1 cellular context compared by ENCODE assay signal in the genomic region with DNA sequence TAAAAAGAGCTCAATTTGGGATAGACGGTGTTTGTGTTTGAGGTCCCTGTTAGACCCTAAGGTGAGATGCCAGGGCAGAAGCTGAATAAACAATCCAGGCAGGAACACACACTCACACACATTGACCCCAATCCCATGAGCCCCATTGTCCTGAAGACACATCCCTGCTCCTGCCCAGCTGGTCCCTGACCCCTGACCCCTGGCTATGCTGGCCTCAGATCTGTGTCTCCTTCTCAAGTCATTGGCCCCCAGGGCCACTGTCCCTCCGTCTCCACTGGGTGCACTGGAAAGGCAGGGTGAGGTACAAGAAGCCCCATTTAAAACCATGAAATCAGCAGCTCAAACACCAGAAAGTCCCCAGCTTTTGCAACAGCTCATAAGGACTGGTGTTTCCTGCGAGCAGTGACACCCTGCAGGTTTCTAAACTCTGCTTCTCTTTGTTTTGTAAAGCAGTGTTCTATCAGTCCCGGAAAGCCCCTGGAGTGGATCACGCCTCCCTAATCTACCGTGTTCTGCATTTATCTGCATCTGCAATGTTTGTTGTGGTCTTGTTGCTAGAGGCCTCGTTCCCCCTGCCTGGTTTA.
TF ChIP-seq lines count a peak whose summit lies in the region.

No MANE protein-coding gene starts in this region.

TF ChIP-seq in GM12878, 131 proteins besides CTCF, POLR2A, EP300 and RAD21 (continues in another document):
- no peak for TF ChIP-seq PML (IDR thresholded peaks at IDR 0.05; ENCODE audit: low read length)
- peak; percentile 47; the same call in 1 of the 2 replicates for TF ChIP-seq MTA3 (IDR thresholded peaks at IDR 0.05; ENCODE audit: borderline replicate concordance, low read length)
- TF ChIP-seq, protein P1, sequence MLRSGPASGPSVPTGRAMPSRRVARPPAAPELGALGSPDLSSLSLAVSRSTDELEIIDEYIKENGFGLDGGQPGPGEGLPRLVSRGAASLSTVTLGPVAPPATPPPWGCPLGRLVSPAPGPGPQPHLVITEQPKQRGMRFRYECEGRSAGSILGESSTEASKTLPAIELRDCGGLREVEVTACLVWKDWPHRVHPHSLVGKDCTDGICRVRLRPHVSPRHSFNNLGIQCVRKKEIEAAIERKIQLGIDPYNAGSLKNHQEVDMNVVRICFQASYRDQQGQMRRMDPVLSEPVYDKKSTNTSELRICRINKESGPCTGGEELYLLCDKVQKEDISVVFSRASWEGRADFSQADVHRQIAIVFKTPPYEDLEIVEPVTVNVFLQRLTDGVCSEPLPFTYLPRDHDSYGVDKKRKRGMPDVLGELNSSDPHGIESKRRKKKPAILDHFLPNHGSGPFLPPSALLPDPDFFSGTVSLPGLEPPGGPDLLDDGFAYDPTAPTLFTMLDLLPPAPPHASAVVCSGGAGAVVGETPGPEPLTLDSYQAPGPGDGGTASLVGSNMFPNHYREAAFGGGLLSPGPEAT (IDR thresholded peaks at IDR 0.05; ENCODE audit: low read depth): peak; percentile 98
- no peak for TF ChIP-seq CEBPB (IDR thresholded peaks at IDR 0.05; ENCODE audit: borderline replicate concordance in 1 of 2, low read depth in 2 of 2, low read length in 2 of 2)
- TF ChIP-seq, protein P2, sequence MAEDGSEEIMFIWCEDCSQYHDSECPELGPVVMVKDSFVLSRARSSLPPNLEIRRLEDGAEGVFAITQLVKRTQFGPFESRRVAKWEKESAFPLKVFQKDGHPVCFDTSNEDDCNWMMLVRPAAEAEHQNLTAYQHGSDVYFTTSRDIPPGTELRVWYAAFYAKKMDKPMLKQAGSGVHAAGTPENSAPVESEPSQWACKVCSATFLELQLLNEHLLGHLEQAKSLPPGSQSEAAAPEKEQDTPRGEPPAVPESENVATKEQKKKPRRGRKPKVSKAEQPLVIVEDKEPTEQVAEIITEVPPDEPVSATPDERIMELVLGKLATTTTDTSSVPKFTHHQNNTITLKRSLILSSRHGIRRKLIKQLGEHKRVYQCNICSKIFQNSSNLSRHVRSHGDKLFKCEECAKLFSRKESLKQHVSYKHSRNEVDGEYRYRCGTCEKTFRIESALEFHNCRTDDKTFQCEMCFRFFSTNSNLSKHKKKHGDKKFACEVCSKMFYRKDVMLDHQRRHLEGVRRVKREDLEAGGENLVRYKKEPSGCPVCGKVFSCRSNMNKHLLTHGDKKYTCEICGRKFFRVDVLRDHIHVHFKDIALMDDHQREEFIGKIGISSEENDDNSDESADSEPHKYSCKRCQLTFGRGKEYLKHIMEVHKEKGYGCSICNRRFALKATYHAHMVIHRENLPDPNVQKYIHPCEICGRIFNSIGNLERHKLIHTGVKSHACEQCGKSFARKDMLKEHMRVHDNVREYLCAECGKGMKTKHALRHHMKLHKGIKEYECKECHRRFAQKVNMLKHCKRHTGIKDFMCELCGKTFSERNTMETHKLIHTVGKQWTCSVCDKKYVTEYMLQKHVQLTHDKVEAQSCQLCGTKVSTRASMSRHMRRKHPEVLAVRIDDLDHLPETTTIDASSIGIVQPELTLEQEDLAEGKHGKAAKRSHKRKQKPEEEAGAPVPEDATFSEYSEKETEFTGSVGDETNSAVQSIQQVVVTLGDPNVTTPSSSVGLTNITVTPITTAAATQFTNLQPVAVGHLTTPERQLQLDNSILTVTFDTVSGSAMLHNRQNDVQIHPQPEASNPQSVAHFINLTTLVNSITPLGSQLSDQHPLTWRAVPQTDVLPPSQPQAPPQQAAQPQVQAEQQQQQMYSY (CRISPR knock-in tag; IDR thresholded peaks at IDR 0.05): no peak
- TF ChIP-seq, protein P3, sequence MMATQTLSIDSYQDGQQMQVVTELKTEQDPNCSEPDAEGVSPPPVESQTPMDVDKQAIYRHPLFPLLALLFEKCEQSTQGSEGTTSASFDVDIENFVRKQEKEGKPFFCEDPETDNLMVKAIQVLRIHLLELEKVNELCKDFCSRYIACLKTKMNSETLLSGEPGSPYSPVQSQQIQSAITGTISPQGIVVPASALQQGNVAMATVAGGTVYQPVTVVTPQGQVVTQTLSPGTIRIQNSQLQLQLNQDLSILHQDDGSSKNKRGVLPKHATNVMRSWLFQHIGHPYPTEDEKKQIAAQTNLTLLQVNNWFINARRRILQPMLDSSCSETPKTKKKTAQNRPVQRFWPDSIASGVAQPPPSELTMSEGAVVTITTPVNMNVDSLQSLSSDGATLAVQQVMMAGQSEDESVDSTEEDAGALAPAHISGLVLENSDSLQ (IDR thresholded peaks at IDR 0.05): 0 out of 2 replicates have a peak, but pooled peaks have one; percentile 12
- TF ChIP-seq ZNF274 (IDR thresholded peaks at IDR 0.05; ENCODE audit: insufficient read depth, insufficient read length): no peak
- TF ChIP-seq ASH2L (IDR thresholded peaks at IDR 0.05; ENCODE audit: borderline replicate concordance, low read depth): no peak
- TF ChIP-seq, protein P4, sequence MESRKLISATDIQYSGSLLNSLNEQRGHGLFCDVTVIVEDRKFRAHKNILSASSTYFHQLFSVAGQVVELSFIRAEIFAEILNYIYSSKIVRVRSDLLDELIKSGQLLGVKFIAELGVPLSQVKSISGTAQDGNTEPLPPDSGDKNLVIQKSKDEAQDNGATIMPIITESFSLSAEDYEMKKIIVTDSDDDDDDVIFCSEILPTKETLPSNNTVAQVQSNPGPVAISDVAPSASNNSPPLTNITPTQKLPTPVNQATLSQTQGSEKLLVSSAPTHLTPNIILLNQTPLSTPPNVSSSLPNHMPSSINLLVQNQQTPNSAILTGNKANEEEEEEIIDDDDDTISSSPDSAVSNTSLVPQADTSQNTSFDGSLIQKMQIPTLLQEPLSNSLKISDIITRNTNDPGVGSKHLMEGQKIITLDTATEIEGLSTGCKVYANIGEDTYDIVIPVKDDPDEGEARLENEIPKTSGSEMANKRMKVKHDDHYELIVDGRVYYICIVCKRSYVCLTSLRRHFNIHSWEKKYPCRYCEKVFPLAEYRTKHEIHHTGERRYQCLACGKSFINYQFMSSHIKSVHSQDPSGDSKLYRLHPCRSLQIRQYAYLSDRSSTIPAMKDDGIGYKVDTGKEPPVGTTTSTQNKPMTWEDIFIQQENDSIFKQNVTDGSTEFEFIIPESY (IDR thresholded peaks at IDR 0.05): no peak
- TF ChIP-seq FOXM1 (IDR thresholded peaks at IDR 0.05; ENCODE audit: low read depth, low read length): peak; percentile 47; the same call in 1 of the 2 replicates
- TF ChIP-seq SMC3 (IDR thresholded peaks at IDR 0.05; ENCODE audit: borderline replicate concordance, low read length): 0 out of 2 replicates have a peak, but pooled peaks have one; percentile 21
- no peak for TF ChIP-seq PAX8 (IDR thresholded peaks at IDR 0.05)
- TF ChIP-seq EZH2 (IDR thresholded peaks at IDR 0.05; ENCODE audit: borderline replicate concordance, control insufficient read depth, low read depth, low read length): no peak
- no peak for TF ChIP-seq SIX5 (IDR thresholded peaks at IDR 0.05; ENCODE audit: low read depth, low read length, severe bottlenecking)
- TF ChIP-seq NR2C2 (IDR thresholded peaks at IDR 0.05; ENCODE audit: borderline replicate concordance, control insufficient read depth, insufficient read length, low read depth): peak; percentile 51
- TF ChIP-seq ZNF384 (IDR thresholded peaks at IDR 0.05; ENCODE audit: borderline replicate concordance, low read depth, low read length): peak; percentile 31; the same call in 1 of the 2 replicates
- TF ChIP-seq DPF2 (IDR thresholded peaks at IDR 0.05): no peak; the same call in 1 of the 2 replicates
- TF ChIP-seq SUPT20H (IDR thresholded peaks at IDR 0.05; ENCODE audit: borderline replicate concordance, control insufficient read depth, low read depth, low read length): no peak
- peak; percentile 59; the same call in 1 of the 2 replicates for TF ChIP-seq CHD2 (IDR thresholded peaks at IDR 0.05; ENCODE audit: borderline replicate concordance, low read depth, low read length)
- no peak for TF ChIP-seq ATF3 (IDR thresholded peaks at IDR 0.05; ENCODE audit: borderline replicate concordance, extremely low read depth, low read depth, low read length)
- TF ChIP-seq TCF3 (IDR thresholded peaks at IDR 0.05; ENCODE audit: borderline replicate concordance, insufficient read depth, low read depth, low read length): no peak
- TF ChIP-seq NBN (IDR thresholded peaks at IDR 0.05): peak; percentile 63
- no peak for TF ChIP-seq NFYA (IDR thresholded peaks at IDR 0.05; ENCODE audit: borderline replicate concordance, low read depth, low read length)
- peak; percentile 62 to 81; a peak in 3 of 4 replicates for TF ChIP-seq BHLHE40 (IDR thresholded peaks at IDR 0.05; ENCODE audit: borderline replicate concordance in 1 of 2, low read depth in 2 of 2, low read length in 1 of 2)
- TF ChIP-seq ZNF207 (IDR thresholded peaks at IDR 0.05; ENCODE audit: borderline replicate concordance): 0 out of 2 replicates have a peak, but pooled peaks have one; percentile 38
- TF ChIP-seq BCL11A (IDR thresholded peaks at IDR 0.05; ENCODE audit: low read depth, low read length): no peak; the same call in 1 of the 2 replicates
- TF ChIP-seq POLR2AphosphoS5 (IDR thresholded peaks at IDR 0.05; ENCODE audit: low read length): peak; percentile 90
- TF ChIP-seq HDAC2 (IDR thresholded peaks at IDR 0.05): no peak
- TF ChIP-seq KAT2A (conservative IDR thresholded peaks at IDR 0.05; ENCODE audit: control insufficient read depth, low read depth, low read length): no peak
- TF ChIP-seq CREB1 (IDR thresholded peaks at IDR 0.05; ENCODE audit: low read depth): no peak
- TF ChIP-seq, protein P5, sequence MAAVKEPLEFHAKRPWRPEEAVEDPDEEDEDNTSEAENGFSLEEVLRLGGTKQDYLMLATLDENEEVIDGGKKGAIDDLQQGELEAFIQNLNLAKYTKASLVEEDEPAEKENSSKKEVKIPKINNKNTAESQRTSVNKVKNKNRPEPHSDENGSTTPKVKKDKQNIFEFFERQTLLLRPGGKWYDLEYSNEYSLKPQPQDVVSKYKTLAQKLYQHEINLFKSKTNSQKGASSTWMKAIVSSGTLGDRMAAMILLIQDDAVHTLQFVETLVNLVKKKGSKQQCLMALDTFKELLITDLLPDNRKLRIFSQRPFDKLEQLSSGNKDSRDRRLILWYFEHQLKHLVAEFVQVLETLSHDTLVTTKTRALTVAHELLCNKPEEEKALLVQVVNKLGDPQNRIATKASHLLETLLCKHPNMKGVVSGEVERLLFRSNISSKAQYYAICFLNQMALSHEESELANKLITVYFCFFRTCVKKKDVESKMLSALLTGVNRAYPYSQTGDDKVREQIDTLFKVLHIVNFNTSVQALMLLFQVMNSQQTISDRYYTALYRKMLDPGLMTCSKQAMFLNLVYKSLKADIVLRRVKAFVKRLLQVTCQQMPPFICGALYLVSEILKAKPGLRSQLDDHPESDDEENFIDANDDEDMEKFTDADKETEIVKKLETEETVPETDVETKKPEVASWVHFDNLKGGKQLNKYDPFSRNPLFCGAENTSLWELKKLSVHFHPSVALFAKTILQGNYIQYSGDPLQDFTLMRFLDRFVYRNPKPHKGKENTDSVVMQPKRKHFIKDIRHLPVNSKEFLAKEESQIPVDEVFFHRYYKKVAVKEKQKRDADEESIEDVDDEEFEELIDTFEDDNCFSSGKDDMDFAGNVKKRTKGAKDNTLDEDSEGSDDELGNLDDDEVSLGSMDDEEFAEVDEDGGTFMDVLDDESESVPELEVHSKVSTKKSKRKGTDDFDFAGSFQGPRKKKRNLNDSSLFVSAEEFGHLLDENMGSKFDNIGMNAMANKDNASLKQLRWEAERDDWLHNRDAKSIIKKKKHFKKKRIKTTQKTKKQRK (IDR thresholded peaks at IDR 0.05; ENCODE audit: low read depth, low read length): no peak
- no peak for TF ChIP-seq SP1 (IDR thresholded peaks at IDR 0.05; ENCODE audit: low read depth, low read length)
- TF ChIP-seq HDGF (IDR thresholded peaks at IDR 0.05): no peak
- TF ChIP-seq POU2F2 (IDR thresholded peaks at IDR 0.05; ENCODE audit: borderline replicate concordance, low read depth, low read length): peak; percentile 75; the same call in 2 of the 3 replicates
- no peak; the same call in 1 of the 2 replicates for TF ChIP-seq BACH1 (IDR thresholded peaks at IDR 0.05; ENCODE audit: borderline replicate concordance)
- TF ChIP-seq, protein P6, sequence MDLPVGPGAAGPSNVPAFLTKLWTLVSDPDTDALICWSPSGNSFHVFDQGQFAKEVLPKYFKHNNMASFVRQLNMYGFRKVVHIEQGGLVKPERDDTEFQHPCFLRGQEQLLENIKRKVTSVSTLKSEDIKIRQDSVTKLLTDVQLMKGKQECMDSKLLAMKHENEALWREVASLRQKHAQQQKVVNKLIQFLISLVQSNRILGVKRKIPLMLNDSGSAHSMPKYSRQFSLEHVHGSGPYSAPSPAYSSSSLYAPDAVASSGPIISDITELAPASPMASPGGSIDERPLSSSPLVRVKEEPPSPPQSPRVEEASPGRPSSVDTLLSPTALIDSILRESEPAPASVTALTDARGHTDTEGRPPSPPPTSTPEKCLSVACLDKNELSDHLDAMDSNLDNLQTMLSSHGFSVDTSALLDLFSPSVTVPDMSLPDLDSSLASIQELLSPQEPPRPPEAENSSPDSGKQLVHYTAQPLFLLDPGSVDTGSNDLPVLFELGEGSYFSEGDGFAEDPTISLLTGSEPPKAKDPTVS (IDR thresholded peaks at IDR 0.05; ENCODE audit: low read depth, low read length): no peak
- TF ChIP-seq E2F8 (IDR thresholded peaks at IDR 0.05; ENCODE audit: low read depth, partially characterized antibody): no peak
- TF ChIP-seq ETV6 (conservative IDR thresholded peaks at IDR 0.05 in 1 of 2, IDR thresholded peaks at IDR 0.05 in 1 of 2; ENCODE audit: borderline replicate concordance in 1 of 2, low read depth in 1 of 2): peak in 1 of 2 experiments; percentile 58; a peak in 1 of 4 replicates
- TF ChIP-seq CBFB (IDR thresholded peaks at IDR 0.05; ENCODE audit: low read depth): peak; percentile 35; the same call in 1 of the 2 replicates
- no peak for TF ChIP-seq SMAD1 (IDR thresholded peaks at IDR 0.05; ENCODE audit: low read depth, partially characterized antibody)
